ENCODE assay signal across 10 cellular contexts in the genomic region with DNA sequence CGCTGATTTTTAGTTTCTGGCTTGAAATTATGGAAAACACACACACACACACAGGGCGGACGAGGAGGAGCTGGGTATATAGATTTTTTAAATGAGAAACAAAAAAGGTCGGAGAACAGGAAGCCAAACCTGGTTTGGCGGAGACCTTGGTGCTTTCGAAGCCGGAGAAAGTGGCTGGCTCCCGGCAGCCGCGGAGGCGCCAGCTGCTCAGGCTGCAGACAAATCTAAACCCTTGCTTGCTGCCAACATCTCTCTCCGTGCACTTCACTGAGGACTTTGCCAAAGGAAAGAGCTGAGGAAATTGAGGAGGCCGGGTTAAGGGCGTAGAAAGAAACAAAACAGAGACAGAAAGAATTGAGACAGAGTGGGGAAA. TPM values are rescaled to one million over a fixed set of nuclear protein-coding genes. Genes with fewer than 3 reads are reported as not detected.
DNase-seq lines count a peak whose midpoint lies in the region; ATAC-seq lines count a peak whose summit lies in the region.
"Had no signal": no experiment of that assay in that cellular context is flagged by ENCODE, and none has a peak within 500 bp of the region (broad histone marks: within the 10 kb centered on the region; RNA-seq: fewer than 3 reads in every experiment).

No MANE protein-coding gene starts in this region.

- peaks cover 94% of the 10 kb centered on the region for H3K27me3 ChIP-seq in iPS-15b (ENCODE audit: control insufficient read depth, insufficient read depth, low read length)

- H3K4me1 Mint-ChIP-seq in T-helper 1 cell treated with Interleukin-12 subunit alpha and Interleukin-12 subunit beta and Interleukin-4 antibody, amounts not matched to agents 30 μg/mL and 1 μg/mL, for 36 hours (ENCODE audit: low read depth): peaks cover 14% of the 10 kb centered on the region
- H3K4me1 Mint-ChIP-seq in activated CD4-positive, alpha-beta memory T cell treated with anti-CD3 and anti-CD28 coated beads, Interleukin-2, amount 10 ng/mL, durations not matched to agents 7 days and 5 days: peaks cover 23% of the 10 kb centered on the region
- H3K4me1 Mint-ChIP-seq in stimulated activated naive B cell treated with anti-CD40 and anti-IgM and Interleukin-4, amounts not matched to agents 10 μg/mL and 1 μg/mL and 100 μg/mL, for 72 hours: peaks cover 20 to 45% of the 10 kb centered on the region in 2 donors

- H3K9me3 ChIP-seq in iPS-15b (ENCODE audit: control insufficient read depth, insufficient read depth, low read length): no peaks in the 10 kb centered on the region

- H3K4me3 ChIP-seq in iPS-15b (ENCODE audit: low read depth, low read length): peak overlapping the region; percentile 54

- H3K9me3 Mint-ChIP-seq in T-helper 1 cell treated with Interleukin-12 subunit alpha and Interleukin-12 subunit beta and Interleukin-4 antibody, amounts not matched to agents 30 μg/mL and 1 μg/mL, for 36 hours: peaks cover 18% of the 10 kb centered on the region
- peaks cover 11% of the 10 kb centered on the region for H3K9me3 Mint-ChIP-seq in activated CD4-positive, alpha-beta memory T cell treated with anti-CD3 and anti-CD28 coated beads, Interleukin-2, amount 10 ng/mL, durations not matched to agents 7 days and 5 days
- H3K9me3 Mint-ChIP-seq in stimulated activated naive B cell treated with anti-CD40 and anti-IgM and Interleukin-4, amounts not matched to agents 10 μg/mL and 1 μg/mL and 100 μg/mL, for 72 hours: peaks cover 3 to 10% of the 10 kb centered on the region in 2 donors

- ATAC-seq in stimulated activated naive B cell treated with anti-CD40 and anti-IgM and Interleukin-4, amounts not matched to agents 10 μg/mL and 1 μg/mL and 100 μg/mL, for 72 hours (replicated peaks): no peak
- ATAC-seq in HG02571 (IDR thresholded peaks at IDR 0.05; ENCODE audit: unreplicated experiment): no peak

- no peaks in the 10 kb centered on the region for H3K36me3 ChIP-seq in iPS-15b (ENCODE audit: control insufficient read depth, insufficient read depth, low read length)
- H3K36me3 ChIP-seq: BE2C had no signal

- H3K27me3 Mint-ChIP-seq in T-helper 1 cell treated with Interleukin-12 subunit alpha and Interleukin-12 subunit beta and Interleukin-4 antibody, amounts not matched to agents 30 μg/mL and 1 μg/mL, for 36 hours (ENCODE audit: low read depth): peaks cover 89% of the 10 kb centered on the region
- peaks cover 79% of the 10 kb centered on the region for H3K27me3 Mint-ChIP-seq in activated CD4-positive, alpha-beta memory T cell treated with anti-CD3 and anti-CD28 coated beads, Interleukin-2, amount 10 ng/mL, durations not matched to agents 7 days and 5 days
- peaks cover 67 to 84% of the 10 kb centered on the region in 2 donors for H3K27me3 Mint-ChIP-seq in stimulated activated naive B cell treated with anti-CD40 and anti-IgM and Interleukin-4, amounts not matched to agents 10 μg/mL and 1 μg/mL and 100 μg/mL, for 72 hours

- H3K9ac ChIP-seq in iPS-15b (ENCODE audit: low read depth, low read length): no peak overlapping the region

- peaks cover 13% of the 10 kb centered on the region for H3K4me1 ChIP-seq in iPS-15b (ENCODE audit: control insufficient read depth, insufficient read depth, low read length)
- H3K4me1 ChIP-seq: BE2C had no signal

- CTCF ChIA-PET in activated CD4-positive, alpha-beta memory T cell treated with anti-CD3 and anti-CD28 coated beads, Interleukin-2, amount 10 ng/mL, durations not matched to agents 7 days and 5 days (lab: Charles Lee): interaction anchor here (1.5 kb wide), 1 partner anchor 50 kb away, joined by 3 read pairs; no protein-coding TSS in a partner anchor

- peaks cover 13% of the 10 kb centered on the region for H3K36me3 Mint-ChIP-seq in T-helper 1 cell treated with Interleukin-12 subunit alpha and Interleukin-12 subunit beta and Interleukin-4 antibody, amounts not matched to agents 30 μg/mL and 1 μg/mL, for 36 hours (ENCODE audit: low read depth)
- H3K36me3 Mint-ChIP-seq in activated CD4-positive, alpha-beta memory T cell treated with anti-CD3 and anti-CD28 coated beads, Interleukin-2, amount 10 ng/mL, durations not matched to agents 7 days and 5 days (ENCODE audit: low read depth): peaks cover 37% of the 10 kb centered on the region
- H3K36me3 Mint-ChIP-seq in stimulated activated naive B cell treated with anti-CD40 and anti-IgM and Interleukin-4, amounts not matched to agents 10 μg/mL and 1 μg/mL and 100 μg/mL, for 72 hours: peaks cover 10 to 28% of the 10 kb centered on the region in 2 donors

- POLR2A ChIA-PET in activated CD4-positive, alpha-beta memory T cell treated with anti-CD3 and anti-CD28 coated beads, Interleukin-2, amount 10 ng/mL, durations not matched to agents 7 days and 5 days (lab: Charles Lee): no interaction called here

- H3K4me3 Mint-ChIP-seq in T-helper 1 cell treated with Interleukin-12 subunit alpha and Interleukin-12 subunit beta and Interleukin-4 antibody, amounts not matched to agents 30 μg/mL and 1 μg/mL, for 36 hours: peak overlapping the region; percentile 30
- peak overlapping the region; percentile 40 for H3K4me3 Mint-ChIP-seq in activated CD4-positive, alpha-beta memory T cell treated with anti-CD3 and anti-CD28 coated beads, Interleukin-2, amount 10 ng/mL, durations not matched to agents 7 days and 5 days
- peak overlapping the region; percentile 69 to 71 for H3K4me3 Mint-ChIP-seq in stimulated activated naive B cell treated with anti-CD40 and anti-IgM and Interleukin-4, amounts not matched to agents 10 μg/mL and 1 μg/mL and 100 μg/mL, for 72 hours

- peak overlapping the region; percentile 67 for H3K27ac Mint-ChIP-seq in T-helper 1 cell treated with Interleukin-12 subunit alpha and Interleukin-12 subunit beta and Interleukin-4 antibody, amounts not matched to agents 30 μg/mL and 1 μg/mL, for 36 hours
- peak overlapping the region; percentile 59 for H3K27ac Mint-ChIP-seq in activated CD4-positive, alpha-beta memory T cell treated with anti-CD3 and anti-CD28 coated beads, Interleukin-2, amount 10 ng/mL, durations not matched to agents 7 days and 5 days
- peak overlapping the region; percentile 71 for H3K27ac Mint-ChIP-seq in stimulated activated naive B cell treated with anti-CD40 and anti-IgM and Interleukin-4, amounts not matched to agents 10 μg/mL and 1 μg/mL and 100 μg/mL, for 72 hours

- DNase-seq in T-helper 1 cell: no peak
- DNase-seq in activated CD4-positive, alpha-beta memory T cell treated with anti-CD3 and anti-CD28 coated beads, Interleukin-2, amount 10 ng/mL, durations not matched to agents 7 days and 5 days: no peak
- no peak for DNase-seq in stimulated activated naive B cell treated with anti-CD40 and anti-IgM and Interleukin-4, amounts not matched to agents 10 μg/mL and 1 μg/mL and 100 μg/mL, for 72 hours
- no peak for DNase-seq in stimulated activated CD4-positive, alpha-beta T cell treated with anti-CD3 and anti-CD28 coated beads, Interleukin-2, amount 100 ng/mL, for 24 hours
- no peak for DNase-seq in NCI-H1092 treated with DMSO at 0.1 percent for 48 hours (lab: John Stamatoyannopoulos, UW)
- DNase-seq: BE2C had no signal

RNA-seq across cellular contexts. Expression of a gene that starts 2.1 kb away (rescaled TPM):
- not detected for total RNA-seq in activated CD4-positive, alpha-beta memory T cell treated with anti-CD3 and anti-CD28 coated beads, Interleukin-2, amount 10 ng/mL, durations not matched to agents 7 days and 5 days

RNA-seq across cellular contexts. Expression of a gene that starts 4.9 kb away (rescaled TPM):
- total RNA-seq in activated CD4-positive, alpha-beta memory T cell treated with anti-CD3 and anti-CD28 coated beads, Interleukin-2, amount 10 ng/mL, durations not matched to agents 7 days and 5 days: not detected
- total RNA-seq: SK-MEL-5 had no signal
